Comparison of ENCODE assay signal across 23 cellular contexts in the genomic region with DNA sequence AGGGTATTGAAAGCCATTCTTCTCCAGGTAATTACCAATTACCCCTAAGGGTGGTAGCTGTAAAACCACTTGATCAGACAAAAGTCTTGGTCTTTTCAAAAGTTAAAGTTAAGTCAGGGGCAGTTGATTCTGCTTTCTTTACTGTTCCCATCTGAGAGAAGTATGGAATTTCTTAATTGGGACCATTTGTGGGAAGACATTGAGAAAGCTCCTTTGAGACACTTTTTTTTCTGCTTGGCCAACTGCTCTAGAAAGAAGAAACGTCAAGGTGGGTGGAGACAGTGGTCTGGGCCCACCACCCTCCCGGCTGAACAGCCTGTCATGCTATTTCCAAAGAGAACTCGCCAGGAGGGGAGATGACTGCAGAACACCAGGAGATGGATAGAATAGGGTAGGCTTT. TPM values are rescaled to one million over a fixed set of nuclear protein-coding genes. Genes with fewer than 3 reads are reported as not detected.
"Had no signal": no experiment of that assay in that cellular context is flagged by ENCODE, and none has a peak within 500 bp of the region (broad histone marks: within the 10 kb centered on the region; RNA-seq: fewer than 3 reads in every experiment).

No MANE protein-coding gene starts in this region.

- H3K36me3 ChIP-seq: MG63 had no signal

- H3K4me3 ChIP-seq: MG63 had no signal

- H3K9ac ChIP-seq: SK-N-SH had no signal

- H3K9me2 ChIP-seq: SK-N-SH had no signal

- H3K27ac ChIP-seq: RWPE1 had no signal

- DNase-seq: IMR-90, Karpas-422, KG1, MG63, NCI-H1092 treated with DMSO at 0.1 percent for 48 hours, NCI-H1436, NCI-H187, NCI-H2029, NCI-H2081 treated with DMSO at 0.1 percent for 48 hours, NCI-H2171, NCI-H226, NCI-H446, NCI-H510A, NCI-H524 treated with DMSO at 0.1 percent for 48 hours, NCI-H69, NCI-H774, PC-3, SHP77, SK-N-SH had no signal

- H3K27me3 ChIP-seq: MG63 had no signal

- H3K9me3 ChIP-seq: MG63, SK-N-SH had no signal

- H3K4me2 ChIP-seq: SK-N-SH had no signal

RNA-seq across cellular contexts. Expression of gene WNT2, which starts 45.3 kb away (rescaled TPM):
- total RNA-seq: HepG2, HT1080, PC-3, SK-MEL-5 had no signal
- polyA plus RNA-seq: HepG2, SK-N-SH had no signal
